In genomic region chr16:57908409-57908987, GRCh38 we compare ENCODE assay signal across 22 cellular contexts.
DNase-seq lines count a peak whose midpoint lies in the region; ATAC-seq, FAIRE-seq and TF ChIP-seq lines count a peak whose summit lies in the region.
"Had no signal": no experiment of that assay in that cellular context is flagged by ENCODE, and none has a peak within 500 bp of the region (broad histone marks: within the 10 kb centered on the region; RNA-seq: fewer than 3 reads in every experiment).

No MANE protein-coding gene starts in this region.

- H2BK5ac ChIP-seq in H9 (ENCODE audit: insufficient read length, low read length) (no peak overlapping the region), H1 (ENCODE audit: low read depth, low read length) (0 out of 2 replicates have a peak overlapping the region, but pooled peaks have one; percentile 21), neuronal stem cell (ENCODE audit: low read length) (peak overlapping the region; percentile 68)

- no peaks in the 10 kb centered on the region for H3K9me3 ChIP-seq in H9 (ENCODE audit: control insufficient read depth, low read depth, low read length)
- no peaks in the 10 kb centered on the region for H3K9me3 ChIP-seq in H1 (ENCODE audit: insufficient read depth in 2 of 2, low read depth in 1 of 2, low read length in 1 of 2)
- peaks cover 0 to 3% of the 10 kb centered on the region in 2 donors for H3K9me3 ChIP-seq in neuronal stem cell (replicated peaks in 1 of 2; ENCODE audit: control insufficient read depth in 2 of 2, insufficient read depth in 1 of 2, low read depth in 1 of 2, low read length in 2 of 2)
- H3K9me3 ChIP-seq in effector memory CD4-positive, alpha-beta T cell (ENCODE audit: control insufficient read depth, low read length) = no peaks in the 10 kb centered on the region
- H3K9me3 ChIP-seq: BE2C, Caco-2, HAP-1 had no signal

- H3K23me2 ChIP-seq in H9 (ENCODE audit: insufficient read length, low read depth, low read length, poor library complexity, severe bottlenecking) = no peaks in the 10 kb centered on the region
- peaks cover 3% of the 10 kb centered on the region; the same call in 1 of the 2 replicates for H3K23me2 ChIP-seq in H1 (ENCODE audit: low read depth, low read length)

- H3K4ac ChIP-seq in H9 (ENCODE audit: low read depth, low read length) (no peak overlapping the region), H1 (replicated peaks; ENCODE audit: insufficient read length, low read depth, low read length) (no peak overlapping the region), neuronal stem cell (ENCODE audit: low read length) (no peak overlapping the region)

- no peaks in the 10 kb centered on the region for H3K27me3 ChIP-seq in GM23338 (ENCODE audit: insufficient read depth)
- no peaks in the 10 kb centered on the region for H3K27me3 ChIP-seq in H9 (ENCODE audit: insufficient read depth, low read length)
- H3K27me3 ChIP-seq in H1 (replicated peaks in 1 of 4; ENCODE audit: control insufficient read depth in 3 of 4, extremely low read depth in 1 of 4, insufficient read depth in 3 of 4, low read length in 3 of 4) = no peaks in the 10 kb centered on the region
- H3K27me3 ChIP-seq in neuronal stem cell (ENCODE audit: control insufficient read depth in 3 of 3, insufficient read depth in 3 of 3, low read depth in 1 of 3, low read length in 3 of 3) = peaks cover 0 to 54% (median 5%) of the 10 kb centered on the region in 3 experiments
- no peaks in the 10 kb centered on the region for H3K27me3 ChIP-seq in effector memory CD4-positive, alpha-beta T cell (replicated peaks; ENCODE audit: control insufficient read depth, insufficient read depth, low read length, poor library complexity, severe bottlenecking)
- H3K27me3 ChIP-seq: BE2C had no signal

- no peak overlapping the region for H2BK15ac ChIP-seq in H9 (ENCODE audit: low read depth, low read length)
- no peak overlapping the region for H2BK15ac ChIP-seq in H1 (ENCODE audit: low read length)
- H2BK15ac ChIP-seq in neuronal stem cell (ENCODE audit: low read length) = no peak overlapping the region

- H3K14ac ChIP-seq in H9 (ENCODE audit: insufficient read depth, low read length) (no peak overlapping the region), H1 (ENCODE audit: insufficient read length) (no peak overlapping the region), neuronal stem cell (ENCODE audit: low read length) (no peak overlapping the region)

- H3K4me3 Mint-ChIP-seq in GM23338 (no peak overlapping the region), H9 (no peak overlapping the region)
- H3K4me3 Mint-ChIP-seq in stimulated activated memory B cell treated with anti-CD40 and anti-IgM and Interleukin-4, amounts not matched to agents 10 μg/mL and 1 μg/mL and 100 μg/mL, for 72 hours = no peak overlapping the region

- TF ChIP-seq POLR2A in H1 (IDR thresholded peaks at IDR 0.05; ENCODE audit: control extremely low read depth in 1 of 2, low read depth in 2 of 2, low read length in 2 of 2) = no peak

- H3K56ac ChIP-seq in H9 (ENCODE audit: insufficient read length, low read depth, low read length) (no peak overlapping the region), H1 (replicated peaks; ENCODE audit: insufficient read length, low read depth, low read length) (no peak overlapping the region)

- H4K5ac ChIP-seq in H9 (ENCODE audit: insufficient read length, low read depth, low read length) (no peak overlapping the region), H1 (ENCODE audit: insufficient read length, low read depth, low read length) (no peak overlapping the region)

- no peak overlapping the region for H3T11ph ChIP-seq in H9 (ENCODE audit: low read length)

- H3K23ac ChIP-seq in H9 (ENCODE audit: insufficient read length, low read depth, low read length) = no peak overlapping the region
- no peak overlapping the region for H3K23ac ChIP-seq in H1 (ENCODE audit: insufficient read length)
- H3K23ac ChIP-seq in neuronal stem cell (ENCODE audit: low read depth, low read length, poor library complexity) = peak overlapping the region; percentile 77

- TF ChIP-seq RAD21 in H1 (IDR thresholded peaks at IDR 0.05 in 1 of 2, conservative IDR thresholded peaks at IDR 0.05 in 1 of 2; ENCODE audit: low read depth in 2 of 2, low read length in 2 of 2) = no peak; a peak in 1 of 4 replicates

- H3K79me1 ChIP-seq in H9 (ENCODE audit: insufficient read depth, low read depth, low read length, poor library complexity, severe bottlenecking) (no peaks in the 10 kb centered on the region), H1 (ENCODE audit: low read depth, low read length) (no peaks in the 10 kb centered on the region), neuronal stem cell (ENCODE audit: low read depth, low read length) (peaks cover 1% of the 10 kb centered on the region)

- H3K4me2 ChIP-seq in GM23338 (no peak overlapping the region), H9 (ENCODE audit: insufficient read depth, insufficient read length, low read length) (no peak overlapping the region), H1 (ENCODE audit: insufficient read depth in 1 of 2, low read depth in 2 of 2, low read length in 2 of 2) (no peak overlapping the region), neuronal stem cell (ENCODE audit: insufficient read depth, low read length, poor library complexity, severe bottlenecking) (no peak overlapping the region)

- H3K36me3 Mint-ChIP-seq in GM23338 (ENCODE audit: low read depth) (no peaks in the 10 kb centered on the region), H9 (ENCODE audit: insufficient read depth in 1 of 3, low read depth in 3 of 3) (no peaks in the 10 kb centered on the region)
- no peaks in the 10 kb centered on the region for H3K36me3 Mint-ChIP-seq in stimulated activated memory B cell treated with anti-CD40 and anti-IgM and Interleukin-4, amounts not matched to agents 10 μg/mL and 1 μg/mL and 100 μg/mL, for 72 hours
- H3K36me3 Mint-ChIP-seq: CD4-positive, CD25-positive, alpha-beta regulatory T cell had no signal

- H3K4me3 ChIP-seq in GM23338 (no peak overlapping the region), H1 (ENCODE audit: extremely low read depth in 1 of 4, insufficient read depth in 2 of 4, low read depth in 3 of 4, low read length in 4 of 4) (no peak overlapping the region), neuronal stem cell (ENCODE audit: low read length in 2 of 2) (no peak overlapping the region)
- no peak overlapping the region for H3K4me3 ChIP-seq in effector memory CD4-positive, alpha-beta T cell (ENCODE audit: insufficient read depth, low read depth, low read length, poor library complexity, severe bottlenecking)
- H3K4me3 ChIP-seq: GM23248, HAP-1 had no signal

- H4K91ac ChIP-seq in H9 (ENCODE audit: insufficient read length, low read depth, low read length) (no peak overlapping the region), H1 (replicated peaks; ENCODE audit: insufficient read length, low read length) (no peak overlapping the region), neuronal stem cell (ENCODE audit: low read depth, low read length, poor library complexity) (no peak overlapping the region)

- H3K18ac ChIP-seq in H9 (ENCODE audit: insufficient read length, low read depth, low read length) (no peak overlapping the region), H1 (ENCODE audit: extremely low read depth, low read length) (no peak overlapping the region; the same call in 1 of the 2 replicates), neuronal stem cell (ENCODE audit: low read length) (peak overlapping the region; percentile 65)

- H3K27ac ChIP-seq in GM23338 (ENCODE audit: low read depth) (no peak overlapping the region), H9 (ENCODE audit: insufficient read length, low read depth, low read length) (no peak overlapping the region), H1 (ENCODE audit: low read depth, low read length) (no peak overlapping the region), neuronal stem cell (replicated peaks; ENCODE audit: low read length) (no peak overlapping the region)
- H3K27ac ChIP-seq in effector memory CD4-positive, alpha-beta T cell (ENCODE audit: insufficient read depth, low read length, poor library complexity, severe bottlenecking) = no peak overlapping the region
- H3K27ac ChIP-seq: GM23248, HL-60 had no signal

- H3K79me2 ChIP-seq in GM23338 (replicated peaks; ENCODE audit: insufficient read depth) (no peaks in the 10 kb centered on the region), H9 (ENCODE audit: insufficient read depth, low read length) (no peaks in the 10 kb centered on the region), H1 (ENCODE audit: control insufficient read depth in 1 of 2, insufficient read depth in 2 of 2, low read length in 2 of 2) (no peaks in the 10 kb centered on the region; a peak in 1 of 4 replicates)

- H3K27ac Mint-ChIP-seq in GM23338 (no peak overlapping the region), H9 (peak overlapping the region in 1 of 3 experiments; percentile 93; a peak in 1 of 7 replicates)
- no peak overlapping the region for H3K27ac Mint-ChIP-seq in stimulated activated memory B cell treated with anti-CD40 and anti-IgM and Interleukin-4, amounts not matched to agents 10 μg/mL and 1 μg/mL and 100 μg/mL, for 72 hours
- H3K27ac Mint-ChIP-seq: CD4-positive, CD25-positive, alpha-beta regulatory T cell had no signal

- H3K9ac ChIP-seq in H9 (ENCODE audit: extremely low read depth, insufficient read length, low read length) = no peak overlapping the region
- no peak overlapping the region for H3K9ac ChIP-seq in H1 (replicated peaks in 1 of 4; ENCODE audit: extremely low read depth in 1 of 4, low read depth in 3 of 4, low read length in 3 of 4)
- H3K9ac ChIP-seq in neuronal stem cell (ENCODE audit: low read depth, low read length, poor library complexity) = peak overlapping the region; percentile 50
- H3K9ac ChIP-seq: GM23248 had no signal

- TF ChIP-seq EP300 in H1 (IDR thresholded peaks at IDR 0.05; ENCODE audit: borderline replicate concordance in 1 of 2, low read depth in 2 of 2, low read length in 2 of 2) = no peak

- DNase-seq in GM23338 (ENCODE audit: low spot score) (no peak), H9 (peak; percentile 59), H1 (ENCODE audit: low read depth in 1 of 2, low spot score in 2 of 2) (no peak), neuronal stem cell (ENCODE audit: low spot score) (no peak), RKO (ENCODE audit: low spot score) (no peak)
- no peak for DNase-seq in effector memory CD4-positive, alpha-beta T cell
- DNase-seq: ACHN; BE2C; C1 segment of cervical spinal cord; Caco-2; CD4-positive, CD25-positive, alpha-beta regulatory T cell; GDM1; GM23248; IMR-90; KBM-7 had no signal

- peak overlapping the region; percentile 47; the same call in 1 of the 2 replicates for H2AFZ ChIP-seq in GM23338
- no peak overlapping the region for H2AFZ ChIP-seq in H9 (ENCODE audit: low read length)
- no peak overlapping the region for H2AFZ ChIP-seq in H1 (ENCODE audit: low read length)
- H2AFZ ChIP-seq in neuronal stem cell (ENCODE audit: low read length) = no peak overlapping the region
- H2AFZ ChIP-seq: GM23248 had no signal

- H2AK5ac ChIP-seq in H9 (ENCODE audit: insufficient read length, low read length) (no peak overlapping the region), H1 (ENCODE audit: low read depth, low read length) (no peak overlapping the region), neuronal stem cell (ENCODE audit: low read depth, low read length) (peak overlapping the region; percentile 29)

- H3F3A ChIP-seq in GM23338 (replicated peaks; ENCODE audit: low read depth) = no peaks in the 10 kb centered on the region

- H4K20me1 ChIP-seq in GM23338 (replicated peaks; ENCODE audit: insufficient read depth) = no peaks in the 10 kb centered on the region
- H4K20me1 ChIP-seq in H9 (ENCODE audit: control insufficient read depth, insufficient read depth, insufficient read length) = no peaks in the 10 kb centered on the region
- H4K20me1 ChIP-seq in H1 (replicated peaks in 1 of 2; ENCODE audit: control insufficient read depth in 1 of 2, insufficient read depth in 2 of 2, low read length in 2 of 2) = peaks cover 0 to 7% of the 10 kb centered on the region in 2 experiments

- CTCF ChIA-PET in H1 (lab: Charles Lee; ENCODE audit: partially characterized antibody) = interaction anchor here (1.1 to 16.4 kb wide), 13 partner anchors 11 to 115 kb away, joined by 3 to 305 read pairs (median 17); partner anchors contain the start of genes CNGB1, USB1 and ZNF319

- H3K4me1 Mint-ChIP-seq in GM23338 (peaks cover 19% of the 10 kb centered on the region), H9 (peaks cover 18 to 28% of the 10 kb centered on the region in 2 experiments)
- H3K4me1 Mint-ChIP-seq in stimulated activated memory B cell treated with anti-CD40 and anti-IgM and Interleukin-4, amounts not matched to agents 10 μg/mL and 1 μg/mL and 100 μg/mL, for 72 hours = peaks cover 7% of the 10 kb centered on the region

- no CpG with 5 or more reads among the region's 12 CpGs for WGBS in H9 (ENCODE audit: extremely low coverage, insufficient read length, low lambda C conversion rate)
- WGBS in H1 (ENCODE audit: extremely low coverage in 1 of 2, insufficient coverage in 1 of 2, insufficient read length in 1 of 2, insufficient replicate concordance in 2 of 2, low coverage in 1 of 2, low lambda C conversion rate in 2 of 2, missing lambda C conversion rate in 1 of 2), 2 experiments = 71% methylated on average over 9 of the region's 12 CpGs; no CpG with 5 or more reads in 1 of the 2 experiments
- no CpG with 5 or more reads among the region's 12 CpGs for WGBS in neuronal stem cell (ENCODE audit: extremely low coverage in 2 of 2, insufficient read length in 2 of 2, insufficient replicate concordance in 1 of 2), 2 donors

- H4K8ac ChIP-seq in H9 (replicated peaks; ENCODE audit: insufficient read length, low read depth, low read length) (no peak overlapping the region), H1 (ENCODE audit: extremely low read depth, insufficient read depth, low read length) (no peak overlapping the region), neuronal stem cell (ENCODE audit: low read depth, low read length) (no peak overlapping the region)

- peaks cover 15% of the 10 kb centered on the region for H3K27me3 Mint-ChIP-seq in GM23338 (ENCODE audit: insufficient read depth, low read depth, poor library complexity)
- peaks cover 5% of the 10 kb centered on the region for H3K27me3 Mint-ChIP-seq in H9 (ENCODE audit: low read depth)
- H3K27me3 Mint-ChIP-seq in stimulated activated memory B cell treated with anti-CD40 and anti-IgM and Interleukin-4, amounts not matched to agents 10 μg/mL and 1 μg/mL and 100 μg/mL, for 72 hours = peaks cover 58% of the 10 kb centered on the region

- H2BK20ac ChIP-seq in H9 (ENCODE audit: low read depth, low read length, poor library complexity, severe bottlenecking) (no peak overlapping the region), H1 (ENCODE audit: low read length) (no peak overlapping the region)

- FAIRE-seq in H1 (lab: Jason Lieb, UNC) = no peak
- FAIRE-seq: A204.1, D721Med, GM12892, GM18507 had no signal

- no peaks in the 10 kb centered on the region for H3K9me2 ChIP-seq in GM23338 (ENCODE audit: insufficient read depth)

- no peaks in the 10 kb centered on the region for H3K36me3 ChIP-seq in GM23338 (ENCODE audit: insufficient read depth)
- H3K36me3 ChIP-seq in H1 (ENCODE audit: control insufficient read depth in 2 of 4, insufficient read depth in 4 of 4, low read length in 3 of 4) = no peaks in the 10 kb centered on the region
- H3K36me3 ChIP-seq in neuronal stem cell (replicated peaks in 1 of 2; ENCODE audit: control insufficient read depth in 2 of 2, insufficient read depth in 2 of 2, low read length in 2 of 2) = no peaks in the 10 kb centered on the region
- H3K36me3 ChIP-seq in effector memory CD4-positive, alpha-beta T cell (ENCODE audit: control insufficient read depth, insufficient read depth, low read length) = no peaks in the 10 kb centered on the region
- H3K36me3 ChIP-seq: BE2C, HAP-1 had no signal

- peak; percentile 58 for ATAC-seq in GM23338
- ATAC-seq in stimulated activated memory B cell treated with anti-CD40 and anti-IgM and Interleukin-4, amounts not matched to agents 10 μg/mL and 1 μg/mL and 100 μg/mL, for 72 hours = no peak

- no peak overlapping the region for H2BK120ac ChIP-seq in H9 (ENCODE audit: low read depth, low read length, poor library complexity, severe bottlenecking)
- H2BK120ac ChIP-seq in H1 (replicated peaks; ENCODE audit: low read depth, low read length) = no peak overlapping the region
- no peak overlapping the region for H2BK120ac ChIP-seq in neuronal stem cell (ENCODE audit: low read depth, low read length)

- H2BK12ac ChIP-seq in H9 (ENCODE audit: insufficient read length, low read depth, low read length) = no peak overlapping the region
- H2BK12ac ChIP-seq in H1 (ENCODE audit: low read depth, low read length) = 0 out of 2 replicates have a peak overlapping the region, but pooled peaks have one; percentile 71
- no peak overlapping the region for H2BK12ac ChIP-seq in neuronal stem cell (ENCODE audit: low read length)

- POLR2A ChIA-PET in H1 (lab: Charles Lee; ENCODE audit: partially characterized antibody) = interaction anchor here (1.0 kb wide), 1 partner anchor 85 kb away, joined by 3 read pairs; no protein-coding TSS in a partner anchor

- no peaks in the 10 kb centered on the region for H3K9me3 Mint-ChIP-seq in GM23338
- no peaks in the 10 kb centered on the region for H3K9me3 Mint-ChIP-seq in H9
- no peaks in the 10 kb centered on the region for H3K9me3 Mint-ChIP-seq in stimulated activated memory B cell treated with anti-CD40 and anti-IgM and Interleukin-4, amounts not matched to agents 10 μg/mL and 1 μg/mL and 100 μg/mL, for 72 hours
- H3K9me3 Mint-ChIP-seq: CD4-positive, CD25-positive, alpha-beta regulatory T cell had no signal

- TF ChIP-seq CTCF in GM23338 (conservative IDR thresholded peaks at IDR 0.05; ENCODE audit: low read depth in 2 of 2) = no peak
- no peak for TF ChIP-seq CTCF in H9 (conservative IDR thresholded peaks at IDR 0.05)
- no peak for TF ChIP-seq CTCF in H1 (IDR thresholded peaks at IDR 0.05; ENCODE audit: control extremely low read depth in 1 of 3, insufficient read depth in 1 of 3, low read depth in 1 of 3, low read length in 3 of 3)

- H3K4me1 ChIP-seq in GM23338 (ENCODE audit: insufficient read depth) = no peaks in the 10 kb centered on the region; the same call in 1 of the 2 replicates
- peaks cover 5% of the 10 kb centered on the region; the same call in 1 of the 2 replicates for H3K4me1 ChIP-seq in H9 (ENCODE audit: insufficient read depth, low read length)
- peaks cover 0 to 11% (median 2%) of the 10 kb centered on the region in 4 experiments; a peak in 4 of 7 replicates for H3K4me1 ChIP-seq in H1 (replicated peaks in 1 of 4; ENCODE audit: control insufficient read depth in 3 of 4, insufficient read depth in 4 of 4, low read length in 3 of 4)
- peaks cover 5 to 7% of the 10 kb centered on the region in 2 donors for H3K4me1 ChIP-seq in neuronal stem cell (ENCODE audit: control insufficient read depth in 2 of 2, insufficient read depth in 1 of 2, low read depth in 1 of 2, low read length in 2 of 2)
- no peaks in the 10 kb centered on the region for H3K4me1 ChIP-seq in effector memory CD4-positive, alpha-beta T cell (ENCODE audit: control insufficient read depth, insufficient read depth, low read length, poor library complexity, severe bottlenecking)
- H3K4me1 ChIP-seq: BE2C, HAP-1 had no signal
